In genomic region chr17:28552201-28552999, GRCh38 we compare ENCODE assay signal across 8 cellular contexts. TPM values are rescaled to one million over a fixed set of nuclear protein-coding genes. Genes with fewer than 3 reads are reported as not detected.
A peak's percentile ranks its signal among the peaks of the same experiment; 100 is the strongest.
DNase-seq lines count a peak whose midpoint lies in the region; ATAC-seq and TF ChIP-seq lines count a peak whose summit lies in the region.

Gene UNC119, minus strand, starts transcription at chr17:28552624. Its CDS starts 67 bp downstream, at chr17:28552557.

- TF ChIP-seq POLR2A in sigmoid colon (IDR thresholded peaks at IDR 0.05): peak; percentile 10 to 22

- H3K27me3 ChIP-seq in H7 (ENCODE audit: control insufficient read depth, insufficient read depth, low read length) (peaks cover 2% of the 10 kb centered on the region), iPS DF 6.9 (ENCODE audit: control insufficient read depth, insufficient read depth, low read length) (no peaks in the 10 kb centered on the region), sigmoid colon (no peaks in the 10 kb centered on the region)

- peak; percentile 80 for DNase-seq in Daoy (ENCODE audit: low read depth)
- peak; percentile 100 for DNase-seq in H7
- peak; percentile 63 for DNase-seq in NCI-H1092 treated with DMSO at 0.1 percent for 48 hours (lab: John Stamatoyannopoulos, UW)
- DNase-seq in T1000 (lab: John Stamatoyannopoulos, UW): peak; percentile 59
- DNase-seq in astrocyte of the spinal cord (ENCODE audit: low read depth, low spot score): peak; percentile 62
- no peak for DNase-seq in iPS DF 6.9 (ENCODE audit: low read depth, low spot score)
- DNase-seq in sigmoid colon: peak; percentile 82

- H3K9me3 ChIP-seq in iPS DF 6.9 (ENCODE audit: control insufficient read depth, insufficient read depth, low read length): no peaks in the 10 kb centered on the region
- no peaks in the 10 kb centered on the region for H3K9me3 ChIP-seq in sigmoid colon

- H3K27ac ChIP-seq in iPS DF 6.9 (ENCODE audit: low read length) (no peak within 1 kb of the TSS), sigmoid colon (peak within 1 kb of the TSS; percentile 75 to 83 (median 79))

- H3K4me3 ChIP-seq in H7 (ENCODE audit: insufficient read depth, low read depth, low read length) (peak within 1 kb of the TSS; percentile 92), astrocyte of the spinal cord (ENCODE audit: low read depth, low read length) (peak within 1 kb of the TSS; percentile 59), iPS DF 6.9 (ENCODE audit: low read length) (peak within 1 kb of the TSS; percentile 60), sigmoid colon (peak within 1 kb of the TSS; percentile 78 to 96 (median 94))

- no peak for ATAC-seq in GM21786 (IDR thresholded peaks at IDR 0.05; ENCODE audit: unreplicated experiment)

- no CpG with 5 or more reads among the region's 66 CpGs for WGBS in iPS DF 6.9 (ENCODE audit: insufficient coverage, insufficient read length)
- WGBS in sigmoid colon, 2 donors: 1 to 2% methylated on average over 65 to 66 of the region's 66 CpGs

- no peak for TF ChIP-seq EP300 in sigmoid colon (IDR thresholded peaks at IDR 0.05)

- peaks cover 1% of the 10 kb centered on the region; the same call in 1 of the 2 replicates for H3K4me1 ChIP-seq in iPS DF 6.9 (ENCODE audit: control insufficient read depth, insufficient read depth, low read length)
- peaks cover 0 to 30% (median 20%) of the 10 kb centered on the region in 4 donors for H3K4me1 ChIP-seq in sigmoid colon

- intact Hi-C loops in sigmoid colon (cut with DNase I): loop anchor here (5.0 kb wide), 2 partner anchors 45 to 60 kb away; partner anchors contain the start of genes RSKR and SPAG5

- in situ Hi-C loops in astrocyte of the spinal cord (cut with HindIII; ENCODE audit: low sequenced_read_pairs): no loop called here

- TF ChIP-seq CTCF in astrocyte of the spinal cord (IDR thresholded peaks at IDR 0.05; ENCODE audit: low read depth, low read length) (no peak), sigmoid colon (IDR thresholded peaks at IDR 0.05) (no peak)

- peaks cover 10% of the 10 kb centered on the region for H3K36me3 ChIP-seq in H7 (replicated peaks; ENCODE audit: control insufficient read depth, insufficient read depth, low read length)
- peaks cover 14% of the 10 kb centered on the region; the same call in 1 of the 2 replicates for H3K36me3 ChIP-seq in iPS DF 6.9 (ENCODE audit: control insufficient read depth, insufficient read depth, low read length)
- H3K36me3 ChIP-seq in sigmoid colon: peaks cover 12 to 41% (median 28%) of the 10 kb centered on the region in 4 donors

RNA-seq across cellular contexts. Expression of gene UNC119, which starts in this region (rescaled TPM):
- 17.8 and 25.4 TPM in 2 replicates for total RNA-seq in Daoy (2014; rRNA removed; shearing (Covaris generic))
- 87.6 and 96.3 TPM in 2 replicates for total RNA-seq in H7 (2014; rRNA removed; shearing (Covaris generic))
- total RNA-seq in sigmoid colon: 10 to 100 TPM; 20.7 to 25.8 (median 23.6) TPM
- polyA plus RNA-seq in sigmoid colon: 10 to 100 TPM; 23.4 to 35.8 (median 31.2) TPM
